ENCODE assay signal across 10 cellular contexts in the genomic region with DNA sequence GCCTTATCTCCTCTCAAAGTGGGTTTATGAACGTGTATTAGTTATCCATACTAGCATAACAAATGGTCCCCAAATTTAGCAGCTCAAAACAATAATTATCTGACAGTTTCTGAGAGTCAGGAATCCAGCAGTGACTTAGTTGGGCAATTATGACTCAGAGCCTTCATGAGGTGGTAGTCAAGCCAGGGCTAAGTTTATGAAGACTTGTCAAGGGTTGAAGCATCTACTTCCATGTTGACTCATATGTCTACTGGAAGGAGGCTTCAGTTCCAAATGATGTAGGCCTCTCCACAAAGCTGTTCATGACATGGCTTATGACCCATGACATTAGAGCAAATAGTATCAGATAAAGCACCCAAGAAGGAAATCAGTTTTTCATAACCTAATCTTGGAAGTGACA.
DNase-seq lines count a peak whose midpoint lies in the region; ATAC-seq lines count a peak whose summit lies in the region.
"Had no signal": no experiment of that assay in that cellular context is flagged by ENCODE, and none has a peak within 500 bp of the region (broad histone marks: within the 10 kb centered on the region; RNA-seq: fewer than 3 reads in every experiment).

No MANE protein-coding gene starts in this region.

- peaks cover 0 to 3% of the 10 kb centered on the region in 2 donors for H3K4me1 Mint-ChIP-seq in effector memory CD8-positive, alpha-beta T cell (ENCODE audit: low read depth in 2 of 2)

- no peak overlapping the region for H3K4me3 Mint-ChIP-seq in effector memory CD8-positive, alpha-beta T cell
- H3K4me3 Mint-ChIP-seq: brain had no signal

- DNase-seq in HCEC 1CT (peak; percentile 74), LHCN-M2 (ENCODE audit: low read depth) (peak; percentile 55), kidney tubule cell (ENCODE audit: low spot score) (peak; percentile 72), NCI-H345 (lab: John Stamatoyannopoulos, UW) (no peak), NCI-H2029 (lab: John Stamatoyannopoulos, UW) (no peak), NCI-H2227 (lab: John Stamatoyannopoulos, UW; ENCODE audit: unreplicated experiment) (no peak)
- DNase-seq in effector memory CD8-positive, alpha-beta T cell = no peak

- H3K9me3 Mint-ChIP-seq in effector memory CD8-positive, alpha-beta T cell = no peaks in the 10 kb centered on the region
- H3K9me3 Mint-ChIP-seq: brain had no signal

- no peaks in the 10 kb centered on the region for H3K27me3 Mint-ChIP-seq in effector memory CD8-positive, alpha-beta T cell
- H3K27me3 Mint-ChIP-seq: brain had no signal

- H3K27ac Mint-ChIP-seq in effector memory CD8-positive, alpha-beta T cell = no peak overlapping the region

- H3K36me3 Mint-ChIP-seq in effector memory CD8-positive, alpha-beta T cell (ENCODE audit: insufficient read depth) = no peaks in the 10 kb centered on the region
- H3K36me3 Mint-ChIP-seq: brain had no signal

- peak; percentile 89 for ATAC-seq in GM18519 (IDR thresholded peaks at IDR 0.05; ENCODE audit: low FRiP score, unreplicated experiment)
- ATAC-seq in effector memory CD8-positive, alpha-beta T cell (replicated peaks) = no peak
- ATAC-seq: HCT116 had no signal

Comparison
In these comparisons a context has a peak if more than half of its experiments do, and no peak if none do; other contexts are left out.
1. DNase-seq: peak in HCEC 1CT (single experiment), LHCN-M2 (single experiment) and kidney tubule cell (single experiment); none in effector memory CD8-positive, alpha-beta T cell (0 of 3), NCI-H345 (single experiment), NCI-H2029 (single experiment) and NCI-H2227 (single experiment).